20 cellular contexts compared by ENCODE assay signal in the genomic region with DNA sequence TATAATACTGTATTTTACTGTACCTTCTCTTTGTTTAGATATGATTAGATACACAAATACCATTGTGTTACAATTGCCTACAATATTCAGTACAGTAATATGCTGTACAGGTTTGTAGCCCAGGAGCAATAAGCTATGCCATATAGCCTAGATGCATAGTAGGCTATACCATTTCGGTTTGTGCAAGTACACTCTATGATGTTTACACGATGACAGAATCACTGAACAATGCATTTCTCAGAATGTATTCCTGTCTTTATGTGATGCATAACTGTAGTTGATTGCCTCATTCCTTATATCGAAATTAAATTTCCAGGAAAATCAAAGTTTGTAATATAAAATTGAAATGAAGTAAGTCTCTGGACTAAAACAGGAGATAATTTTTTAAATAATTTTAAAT. TPM values are rescaled to one million over a fixed set of nuclear protein-coding genes. Genes with fewer than 3 reads are reported as not detected.
DNase-seq lines count a peak whose midpoint lies in the region; ATAC-seq and TF ChIP-seq lines count a peak whose summit lies in the region.
"Had no signal": no experiment of that assay in that cellular context is flagged by ENCODE, and none has a peak within 500 bp of the region (broad histone marks: within the 10 kb centered on the region; RNA-seq: fewer than 3 reads in every experiment).

No MANE protein-coding gene starts in this region.

- peak; percentile 69; the same call in 1 of the 2 replicates for ATAC-seq in Panc1

- TF ChIP-seq CTCF in Panc1 (IDR thresholded peaks at IDR 0.05) (no peak), epithelial cell of esophagus (IDR thresholded peaks at IDR 0.05; ENCODE audit: insufficient read depth, low read depth, low read length, missing control alignments) (no peak)

- no TSS peak for BruUV-seq in Panc1 (replicated peaks; lab: Mats Ljungman, UMichigan)

- in situ Hi-C loops in Panc1 (cut with HindIII; ENCODE audit: low pct_unique_long_range_greater_than_20kb, low sequenced_read_pairs) = no loop called here

- CTCF ChIA-PET in Panc1 (lab: Charles Lee) = no interaction called here

- H3K27ac ChIP-seq in Panc1 (ENCODE audit: low read length) = no peak overlapping the region
- H3K27ac ChIP-seq: KMS-11 had no signal

- POLR2A ChIA-PET in Panc1 (lab: Charles Lee) = no interaction called here

- intact Hi-C loops in Panc1 (cut with micrococcal nuclease; ENCODE audit: unreplicated experiment) = no loop called here

- peak; percentile 15 for DNase-seq in EL
- peak; percentile 45 for DNase-seq in HCEC 1CT
- DNase-seq in Panc1 (ENCODE audit: low read depth, low spot score) = peak; percentile 20
- DNase-seq in epithelial cell of esophagus (ENCODE audit: low read depth) = peak; percentile 45
- no peak for DNase-seq in activated CD8-positive, alpha-beta memory T cell treated with anti-CD3 and anti-CD28 coated beads, Interleukin-2, amount 50 U/mL, for 4 hours
- no peak for DNase-seq in COR-L47 (lab: John Stamatoyannopoulos, UW)
- DNase-seq in activated T-cell treated with anti-CD3 and anti-CD28 coated beads, Interleukin-2, amount 50 U/mL, for 48 hours = no peak
- DNase-seq: ACHN; BE2C; C1 segment of cervical spinal cord; Caco-2; CD4-positive, CD25-positive, alpha-beta regulatory T cell; CD8-positive, alpha-beta memory T cell; DMS79 treated with DMSO at 0.1 percent for 48 hours; GDM1; GOT3; H7 had no signal

- no peaks in the 10 kb centered on the region for H3K36me3 ChIP-seq in Panc1 (ENCODE audit: control insufficient read depth, insufficient read depth, low read length)
- H3K36me3 ChIP-seq: BE2C had no signal

- H3K9me3 ChIP-seq in Panc1 (ENCODE audit: control insufficient read depth, insufficient read depth, low read depth, low read length) = no peaks in the 10 kb centered on the region
- H3K9me3 ChIP-seq: BE2C, Caco-2 had no signal

- no peaks in the 10 kb centered on the region for H3K27me3 ChIP-seq in Panc1 (ENCODE audit: control insufficient read depth, insufficient read depth, low read length)
- H3K27me3 ChIP-seq: BE2C had no signal

- no peaks in the 10 kb centered on the region for H3K4me1 ChIP-seq in Panc1 (ENCODE audit: control insufficient read depth, insufficient read depth, low read length)
- H3K4me1 ChIP-seq: Caco-2 had no signal

- H3K4me3 ChIP-seq in Panc1 (ENCODE audit: low read depth in 2 of 2, low read length in 2 of 2) (no peak overlapping the region), epithelial cell of esophagus (ENCODE audit: low read length) (no peak overlapping the region)

RNA-seq across cellular contexts. Expression of a gene that starts 15.4 kb away (rescaled TPM):
- not detected for total RNA-seq in Panc1 (2021; ENCODE audit: unreplicated experiment)
- polyA plus RNA-seq in Panc1 (2012; ENCODE audit: insufficient read length) = not detected
- total RNA-seq: A172; Caco-2; CD4-positive, CD25-positive, alpha-beta regulatory T cell; CD8-positive, alpha-beta memory T cell; HT-29 had no signal
- polyA plus RNA-seq: CD4-positive, CD25-positive, alpha-beta regulatory T cell; CD8-positive, alpha-beta memory T cell had no signal

RNA-seq across cellular contexts. Expression of a gene that starts 49.3 kb away (rescaled TPM):
- total RNA-seq in Panc1 (2021; ENCODE audit: unreplicated experiment) = not detected
- polyA plus RNA-seq in Panc1 (2012; ENCODE audit: insufficient read length) = not detected
- total RNA-seq: A172; Caco-2; CD4-positive, CD25-positive, alpha-beta regulatory T cell; CD8-positive, alpha-beta memory T cell; H7; HT-29 had no signal
- polyA plus RNA-seq: CD4-positive, CD25-positive, alpha-beta regulatory T cell; CD8-positive, alpha-beta memory T cell had no signal

Comparison
In these comparisons a context has a peak if more than half of its experiments do, and no peak if none do; other contexts are left out.
1. DNase-seq: peak in EL (single experiment), HCEC 1CT (single experiment), Panc1 (single experiment) and epithelial cell of esophagus (single experiment); none in activated CD8-positive, alpha-beta memory T cell treated with anti-CD3 and anti-CD28 coated beads, Interleukin-2, amount 50 U/mL, for 4 hours (single experiment), COR-L47 (single experiment) and activated T-cell treated with anti-CD3 and anti-CD28 coated beads, Interleukin-2, amount 50 U/mL, for 48 hours (0 of 2).